In the genomic region with DNA sequence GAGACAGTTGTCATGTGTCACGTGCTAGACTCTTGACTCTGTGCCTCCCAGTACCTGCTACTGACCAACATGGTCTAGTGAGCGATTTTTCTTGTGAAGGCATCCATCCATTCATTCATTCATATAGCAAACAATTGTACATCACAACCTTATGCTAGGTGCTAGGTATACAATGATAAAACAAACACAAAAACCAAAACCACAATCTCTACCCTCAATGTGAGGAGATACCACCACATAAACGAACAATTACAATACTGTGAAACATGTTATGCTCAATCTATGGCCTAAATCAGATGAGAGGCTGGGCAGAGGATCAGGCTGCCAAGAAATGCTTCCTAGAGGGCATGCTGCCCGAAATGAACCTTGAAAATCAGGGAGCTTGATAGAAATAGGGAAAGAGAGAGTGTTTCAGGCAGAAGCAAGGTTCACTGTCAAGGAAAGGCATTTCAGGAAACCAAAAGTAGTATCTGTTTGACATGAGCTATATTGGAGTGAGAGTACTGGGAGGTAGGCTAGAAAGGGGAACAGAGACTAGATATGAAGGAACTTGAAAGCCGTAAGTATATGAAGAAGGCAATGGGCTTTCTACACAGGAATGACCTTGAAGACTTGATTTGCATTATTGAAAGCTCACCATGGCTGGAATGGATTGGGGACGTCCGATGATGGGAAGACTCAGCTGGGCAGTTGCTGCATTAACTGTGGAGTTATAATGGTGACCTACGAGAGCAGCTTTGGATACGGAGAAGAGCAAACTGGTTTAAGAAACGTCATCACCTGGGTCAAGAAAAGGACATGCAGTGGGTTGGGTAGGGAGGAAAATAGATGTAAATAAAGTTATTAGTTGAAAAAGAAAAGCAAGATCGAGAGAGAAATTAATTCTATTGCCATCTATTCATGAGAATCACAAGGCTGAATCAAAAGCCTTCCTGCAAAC, we compare ENCODE assay signal across 8 cellular contexts.
DNase-seq lines count a peak whose midpoint lies in the region; ATAC-seq and TF ChIP-seq lines count a peak whose summit lies in the region.

No MANE protein-coding gene starts in this region.

- peaks cover 35% of the 10 kb centered on the region for H3K4me1 ChIP-seq in CD8-positive, alpha-beta T cell (ENCODE audit: insufficient read depth, low read length)

- in situ Hi-C loops in KBM-7 (cut with MboI; ENCODE audit: low pct_unique_long_range_greater_than_20kb, low sequenced_read_pairs) = no loop called here

- H3K9me3 ChIP-seq in CD8-positive, alpha-beta T cell (ENCODE audit: low read length) = no peaks in the 10 kb centered on the region

- H3K36me3 ChIP-seq in CD8-positive, alpha-beta T cell (ENCODE audit: insufficient read depth, low read length) = no peaks in the 10 kb centered on the region

- ATAC-seq in CD8-positive, alpha-beta T cell = no peak
- ATAC-seq in GM19351 (IDR thresholded peaks at IDR 0.05; ENCODE audit: unreplicated experiment) (peak; percentile 85), HG03135 (IDR thresholded peaks at IDR 0.05; ENCODE audit: unreplicated experiment) (peak; percentile 74)
- ATAC-seq in activated naive CD8-positive, alpha-beta T cell treated with anti-CD3 and anti-CD28 coated beads, Interleukin-2, amount 50 U/mL, for 24 hours = no peak

- peaks cover 55% of the 10 kb centered on the region for H3K4me1 Mint-ChIP-seq in CD8-positive, alpha-beta T cell (ENCODE audit: low read depth)
- H3K4me1 Mint-ChIP-seq in activated naive CD8-positive, alpha-beta T cell treated with anti-CD3 and anti-CD28 coated beads, Interleukin-2, amount 50 U/mL, for 24 hours = peaks cover 49% of the 10 kb centered on the region

- no peaks in the 10 kb centered on the region for H3K9me3 Mint-ChIP-seq in CD8-positive, alpha-beta T cell
- H3K9me3 Mint-ChIP-seq in activated naive CD8-positive, alpha-beta T cell treated with anti-CD3 and anti-CD28 coated beads, Interleukin-2, amount 50 U/mL, for 24 hours = peaks cover under 1% of the 10 kb centered on the region

- intact Hi-C loops in CD8-positive, alpha-beta T cell (cut with DNase I, micrococcal nuclease) = no loop called here

- H3K27ac ChIP-seq in CD8-positive, alpha-beta T cell (ENCODE audit: low read depth, low read length) = no peak overlapping the region

- no peak for DNase-seq in CD8-positive, alpha-beta T cell
- DNase-seq in activated naive CD8-positive, alpha-beta T cell treated with anti-CD3 and anti-CD28 coated beads, Interleukin-2, amount 50 U/mL, for 24 hours = no peak
- DNase-seq in KBM-7 (no peak), iPS-NIHi7 (ENCODE audit: extremely low spot score) (no peak), NCI-H1092 treated with DMSO at 0.1 percent for 48 hours (lab: John Stamatoyannopoulos, UW) (no peak)
- no peak for DNase-seq in activated effector memory CD4-positive, alpha-beta T cell treated with anti-CD3 and anti-CD28 coated beads, Interleukin-2, amount 50 U/mL, for 16 hours

- no peaks in the 10 kb centered on the region for H3K27me3 ChIP-seq in CD8-positive, alpha-beta T cell (ENCODE audit: insufficient read depth, low read length)

- peaks cover 19% of the 10 kb centered on the region for H3K36me3 Mint-ChIP-seq in CD8-positive, alpha-beta T cell
- no peaks in the 10 kb centered on the region for H3K36me3 Mint-ChIP-seq in activated naive CD8-positive, alpha-beta T cell treated with anti-CD3 and anti-CD28 coated beads, Interleukin-2, amount 50 U/mL, for 24 hours (ENCODE audit: low read depth)

- no peak overlapping the region for H3K4me3 ChIP-seq in CD8-positive, alpha-beta T cell (ENCODE audit: low read depth, low read length)

- no peak for TF ChIP-seq CTCF in CD8-positive, alpha-beta T cell (IDR thresholded peaks at IDR 0.05)

- CTCF ChIA-PET in CD8-positive, alpha-beta T cell (lab: Charles Lee) = interaction anchor here (0.6 to 1.9 kb wide), 11 partner anchors 11 to 294 kb away, joined by 3 to 4 read pairs (median 4); no protein-coding TSS in a partner anchor

- POLR2A ChIA-PET in CD8-positive, alpha-beta T cell (lab: Charles Lee) = interaction anchor here (0.8 to 1.8 kb wide), 7 partner anchors 9 to 150 kb away, joined by 3 to 6 read pairs (median 3); partner anchors contain the start of gene SERINC5

- H3K4me3 Mint-ChIP-seq in CD8-positive, alpha-beta T cell = peak overlapping the region; percentile 13
- H3K4me3 Mint-ChIP-seq in activated naive CD8-positive, alpha-beta T cell treated with anti-CD3 and anti-CD28 coated beads, Interleukin-2, amount 50 U/mL, for 24 hours = peak overlapping the region; percentile 34

- no peaks in the 10 kb centered on the region for H3K27me3 Mint-ChIP-seq in CD8-positive, alpha-beta T cell (ENCODE audit: low read depth)
- H3K27me3 Mint-ChIP-seq in activated naive CD8-positive, alpha-beta T cell treated with anti-CD3 and anti-CD28 coated beads, Interleukin-2, amount 50 U/mL, for 24 hours = no peaks in the 10 kb centered on the region

- H3K27ac Mint-ChIP-seq in CD8-positive, alpha-beta T cell = peak overlapping the region; percentile 72
- peak overlapping the region; percentile 80 for H3K27ac Mint-ChIP-seq in activated naive CD8-positive, alpha-beta T cell treated with anti-CD3 and anti-CD28 coated beads, Interleukin-2, amount 50 U/mL, for 24 hours

Comparison
In these comparisons a context has a peak if more than half of its experiments do, and no peak if none do; other contexts are left out.
1. ATAC-seq: peak in GM19351 (single experiment) and HG03135 (single experiment); none in CD8-positive, alpha-beta T cell (single experiment) and activated naive CD8-positive, alpha-beta T cell treated with anti-CD3 and anti-CD28 coated beads, Interleukin-2, amount 50 U/mL, for 24 hours (single experiment).